In genomic region chr1:205294175-205294913, GRCh38 we compare ENCODE assay signal across 8 cellular contexts. TPM values are rescaled to one million over a fixed set of nuclear protein-coding genes. Genes with fewer than 3 reads are reported as not detected.
DNase-seq lines count a peak whose midpoint lies in the region; ATAC-seq and TF ChIP-seq lines count a peak whose summit lies in the region.

No MANE protein-coding gene starts in this region.

- intact Hi-C loops in ascending aorta (cut with DNase I), result no loop called here

- H3K36me3 Mint-ChIP-seq in endothelial cell (ENCODE audit: low read depth, unreplicated experiment), result no peaks in the 10 kb centered on the region

- no peak for TF ChIP-seq CTCF in AG04450 (IDR thresholded peaks at IDR 0.05; ENCODE audit: low read depth, low read length)
- TF ChIP-seq CTCF in endothelial cell (IDR thresholded peaks at IDR 0.05; ENCODE audit: unreplicated experiment), result no peak
- TF ChIP-seq CTCF in ascending aorta (IDR thresholded peaks at IDR 0.05), result no peak

- H3K27ac Mint-ChIP-seq in endothelial cell (ENCODE audit: unreplicated experiment), result peak overlapping the region; percentile 68

- no peaks in the 10 kb centered on the region for H3K9me3 ChIP-seq in AG04450 (ENCODE audit: control insufficient read depth, insufficient read depth, low read length)
- no peaks in the 10 kb centered on the region for H3K9me3 ChIP-seq in ascending aorta

- H3K27me3 Mint-ChIP-seq in endothelial cell (ENCODE audit: unreplicated experiment), result peaks cover 7% of the 10 kb centered on the region

- CTCF ChIA-PET in AG04450 (lab: Charles Lee), result interaction anchor here (0.9 to 2.8 kb wide), 6 partner anchors 21 to 60 kb away, joined by 3 to 16 read pairs (median 5); no protein-coding TSS in a partner anchor

- no peaks in the 10 kb centered on the region for H3K27me3 ChIP-seq in AG04450 (ENCODE audit: control insufficient read depth, insufficient read depth, low read length)
- no peaks in the 10 kb centered on the region for H3K27me3 ChIP-seq in ascending aorta

- H3K4me1 Mint-ChIP-seq in endothelial cell (ENCODE audit: unreplicated experiment), result peaks cover 20% of the 10 kb centered on the region

- H3K27ac ChIP-seq in AG04450 (ENCODE audit: low read depth, low read length), result peak overlapping the region; percentile 95
- peak overlapping the region in 1 of 2 donors; percentile 44 for H3K27ac ChIP-seq in ascending aorta

- DNase-seq in AG04450 (ENCODE audit: low read depth, low spot score) (peak; percentile 90), LoVo (ENCODE audit: low spot score) (peak; percentile 36), endothelial cell (ENCODE audit: low spot score) (no peak), mucosa of gallbladder (ENCODE audit: low spot score) (peak; percentile 40), NCI-H2196 (lab: John Stamatoyannopoulos, UW; ENCODE audit: unreplicated experiment) (no peak), mesenteric fat pad (ENCODE audit: low spot score) (no peak), ascending aorta (ENCODE audit: low spot score in 2 of 2) (no peak)

- H3K4me3 Mint-ChIP-seq in endothelial cell (ENCODE audit: unreplicated experiment), result no peak overlapping the region

- POLR2A ChIA-PET in AG04450 (lab: Yijun Ruan, JAX), result interaction anchor here (0.9 to 3.4 kb wide), 5 partner anchors 9 to 27 kb away, joined by 4 to 35 read pairs (median 7); partner anchors contain the start of gene NUAK2

- H3K9me3 Mint-ChIP-seq in endothelial cell (ENCODE audit: unreplicated experiment), result no peaks in the 10 kb centered on the region

- ATAC-seq in HG03520 (IDR thresholded peaks at IDR 0.05; ENCODE audit: unreplicated experiment), result no peak

- no peak overlapping the region for H3K4me3 ChIP-seq in AG04450 (ENCODE audit: low read depth, low read length)
- no peak overlapping the region for H3K4me3 ChIP-seq in ascending aorta

- no peaks in the 10 kb centered on the region for H3K36me3 ChIP-seq in ascending aorta

- H3K4me1 ChIP-seq in ascending aorta, result peaks cover 0 to 8% of the 10 kb centered on the region in 2 donors

RNA-seq across cellular contexts. Expression of gene NUAK2, which starts 27.2 kb away (rescaled TPM):
- polyA plus RNA-seq in AG04450 (2011; rRNA removed), result 7.0 and 8.2 TPM in 2 replicates
- 12.5 and 20.1 TPM in 2 replicates for polyA minus RNA-seq in AG04450 (2011; rRNA and poly(A)+ RNA removed)
- total RNA-seq in endothelial cell (ENCODE audit: unreplicated experiment) (3.6 TPM), mucosa of gallbladder (6.7 TPM), mesenteric fat pad (1.6 TPM), ascending aorta (0.85 TPM)

Comparison
In these comparisons a context has a peak if more than half of its experiments do, and no peak if none do; other contexts are left out.
1. DNase-seq: peak in AG04450 (single experiment), LoVo (single experiment) and mucosa of gallbladder (single experiment); none in endothelial cell (single experiment), NCI-H2196 (single experiment), mesenteric fat pad (single experiment) and ascending aorta (0 of 2).